27 cellular contexts compared by ENCODE assay signal in genomic region chr10:36739884-36740445, GRCh38.
"Had no signal": no experiment of that assay in that cellular context is flagged by ENCODE, and none has a peak within 500 bp of the region (broad histone marks: within the 10 kb centered on the region; RNA-seq: fewer than 3 reads in every experiment).

No MANE protein-coding gene starts in this region.

- ATAC-seq: heart left ventricle; left cardiac atrium; left lung; mucosa of descending colon; natural killer cell treated with Interleukin-12 subunit alpha and Interleukin-12 subunit beta and Interleukin-15 and Interleukin-18, amount 100 ng/mL, for 72 hours; right lobe of liver; stimulated activated naive CD8-positive, alpha-beta T cell treated with anti-CD3 and anti-CD28 coated beads, Interleukin-15, amount 100 ng/mL, for 72 hours; upper lobe of right lung had no signal

- H2AFZ ChIP-seq: hepatocyte, parathyroid adenoma had no signal

- H3K36me3 ChIP-seq: colonic mucosa, esophagus muscularis mucosa, heart left ventricle, left lung, right lobe of liver, suprapubic skin, transverse colon, upper lobe of right lung, vagina had no signal

- H3K4me3 ChIP-seq: colonic mucosa, esophagus muscularis mucosa, heart left ventricle, hepatocyte, left lung, mucosa of descending colon, right lobe of liver, smooth muscle cell, suprapubic skin, transverse colon, upper lobe of right lung, vagina had no signal

- H3K27ac ChIP-seq: colonic mucosa, esophagus muscularis mucosa, heart left ventricle, hepatocyte, left lung, parathyroid adenoma, right lobe of liver, suprapubic skin, transverse colon, upper lobe of right lung, vagina had no signal

- H3K4me1 ChIP-seq: colonic mucosa, esophagus muscularis mucosa, heart left ventricle, left lung, parathyroid adenoma, right lobe of liver, suprapubic skin, transverse colon, upper lobe of right lung, vagina had no signal

- DNase-seq: colonic mucosa; effector CD8-positive, alpha-beta T cell; endodermal cell; heart left ventricle; left cardiac atrium; left lung; mesenchymal stem cell; mucosa of descending colon; naive B cell; right lobe of liver; stimulated activated CD4-positive, alpha-beta T cell treated with anti-CD3 and anti-CD28 coated beads, Interleukin-12 subunit alpha, Interleukin-12 subunit beta, amount 100 ng/mL, for 4 hours; stimulated activated CD4-positive, alpha-beta T cell treated with anti-CD3 and anti-CD28 coated beads, Interleukin-1b, Interleukin-23, amount 100 ng/mL, for 48 hours; stimulated activated CD4-positive, alpha-beta T cell treated with anti-CD3 and anti-CD28 coated beads, Interleukin-4, amount 100 ng/mL, for 1 hour; stimulated activated CD8-positive, alpha-beta memory T cell treated with anti-CD3 and anti-CD28 coated beads, Interleukin-4, amount 100 ng/mL, for 48 hours; stimulated activated naive CD4-positive, alpha-beta T cell; stimulated activated naive CD8-positive, alpha-beta T cell treated with anti-CD3 and anti-CD28 coated beads, Interleukin-15, amount 100 ng/mL, for 72 hours; transverse colon; upper lobe of right lung had no signal

- H3K9ac ChIP-seq: parathyroid adenoma had no signal

- H3K9me3 ChIP-seq: colonic mucosa, esophagus muscularis mucosa, heart left ventricle, left lung, right lobe of liver, suprapubic skin, upper lobe of right lung, vagina had no signal

- FAIRE-seq: frontal cortex, islet of Langerhans had no signal

- H3K27me3 ChIP-seq: colonic mucosa, esophagus muscularis mucosa, heart left ventricle, hepatocyte, left lung, right lobe of liver, suprapubic skin, transverse colon, upper lobe of right lung, vagina had no signal

- H3K4me2 ChIP-seq: hepatocyte, smooth muscle cell had no signal
